Comparison of ENCODE assay signal across 20 cellular contexts in genomic region chr5:104297076-104297475, GRCh38.
DNase-seq lines count a peak whose midpoint lies in the region; ATAC-seq and TF ChIP-seq lines count a peak whose summit lies in the region.
"Had no signal": no experiment of that assay in that cellular context is flagged by ENCODE, and none has a peak within 500 bp of the region (broad histone marks: within the 10 kb centered on the region; RNA-seq: fewer than 3 reads in every experiment).

No MANE protein-coding gene starts in this region.

- peaks cover 7% of the 10 kb centered on the region; the same call in 1 of the 2 replicates for H3K4me1 ChIP-seq in Caco-2
- no peaks in the 10 kb centered on the region for H3K4me1 ChIP-seq in osteoblast (ENCODE audit: insufficient read depth, low read length)

- no TSS peak for BruUV-seq in Caco-2 (replicated peaks; lab: Mats Ljungman, UMichigan)

- CTCF ChIA-PET in Caco-2 (lab: Charles Lee), result no interaction called here

- peak overlapping the region; percentile 4 for H2AFZ ChIP-seq in osteoblast (ENCODE audit: low read length)

- H3K9me3 Mint-ChIP-seq in Caco-2 (ENCODE audit: unreplicated experiment), result no peaks in the 10 kb centered on the region

- intact Hi-C loops in Caco-2 (cut with micrococcal nuclease; ENCODE audit: unreplicated experiment), result no loop called here

- POLR2A ChIA-PET in Caco-2 (lab: Charles Lee), result no interaction called here

- H3K4me3 ChIP-seq in Caco-2 (ENCODE audit: low read depth, low read length) (no peak overlapping the region), osteoblast (ENCODE audit: insufficient read depth, low read length) (no peak overlapping the region)

- H3K27me3 Mint-ChIP-seq in Caco-2 (ENCODE audit: insufficient read depth, unreplicated experiment), result no peaks in the 10 kb centered on the region
- H3K27me3 Mint-ChIP-seq: stimulated activated naive B cell treated with anti-CD40 and anti-IgM and Interleukin-4, amounts not matched to agents 10 μg/mL and 1 μg/mL and 100 μg/mL, for 72 hours had no signal

- peak overlapping the region; percentile 13 for H3K27ac ChIP-seq in osteoblast (ENCODE audit: low read depth, low read length)

- H3K4me2 ChIP-seq in osteoblast (ENCODE audit: insufficient read depth, low read length), result no peak overlapping the region

- no peaks in the 10 kb centered on the region for H4K20me1 ChIP-seq in osteoblast (ENCODE audit: insufficient read depth, low read length)

- DNase-seq in Caco-2 (no peak), NCI-H226 (peak; percentile 47), dedifferentiated amniotic fluid mesenchymal stem cell (ENCODE audit: extremely low spot score) (peak; percentile 35), osteoblast (ENCODE audit: insufficient read length, low spot score, missing footprints) (peak; percentile 17), HuH-7.5 (ENCODE audit: low spot score) (no peak), DMS53 (lab: John Stamatoyannopoulos, UW) (no peak), NCI-H1417 (lab: John Stamatoyannopoulos, UW) (no peak)
- DNase-seq: activated CD4-positive, alpha-beta T cell treated with anti-CD3 and anti-CD28 coated beads, Interleukin-2, amount 50 U/mL, for 1 hour; activated effector memory CD4-positive, alpha-beta T cell treated with anti-CD3 and anti-CD28 coated beads, Interleukin-2, amount 50 U/mL, for 16 hours; caudate nucleus; effector CD8-positive, alpha-beta T cell; GOT3; IMR-90; NCI-H1694 treated with DMSO at 0.1 percent for 48 hours; NCI-H345; nucleus accumbens; right cardiac atrium; RPMI8226; stimulated activated naive B cell treated with anti-CD40 and anti-IgM and Interleukin-4, amounts not matched to agents 10 μg/mL and 1 μg/mL and 100 μg/mL, for 72 hours had no signal

- H3K27me3 ChIP-seq in Caco-2 (replicated peaks; ENCODE audit: control insufficient read depth, insufficient read depth, low read length), result no peaks in the 10 kb centered on the region
- H3K27me3 ChIP-seq in osteoblast (ENCODE audit: insufficient read depth, low read length), result no peaks in the 10 kb centered on the region

- peaks cover 17% of the 10 kb centered on the region for H3K4me1 Mint-ChIP-seq in Caco-2 (ENCODE audit: low read depth, unreplicated experiment)
- H3K4me1 Mint-ChIP-seq: stimulated activated naive B cell treated with anti-CD40 and anti-IgM and Interleukin-4, amounts not matched to agents 10 μg/mL and 1 μg/mL and 100 μg/mL, for 72 hours had no signal

- H3K36me3 Mint-ChIP-seq in Caco-2 (ENCODE audit: insufficient read depth, unreplicated experiment), result no peaks in the 10 kb centered on the region
- H3K36me3 Mint-ChIP-seq: stimulated activated naive B cell treated with anti-CD40 and anti-IgM and Interleukin-4, amounts not matched to agents 10 μg/mL and 1 μg/mL and 100 μg/mL, for 72 hours had no signal

- TF ChIP-seq CTCF in Caco-2 (IDR thresholded peaks at IDR 0.05; ENCODE audit: insufficient read depth in 1 of 2, low read depth in 1 of 2, low read length in 1 of 2, severe bottlenecking in 1 of 2, unreplicated experiment in 1 of 2) (no peak), osteoblast (IDR thresholded peaks at IDR 0.05; ENCODE audit: extremely low read depth, low read depth, low read length) (no peak)

- H3K9me3 ChIP-seq in Caco-2 (no peaks in the 10 kb centered on the region), osteoblast (ENCODE audit: low read depth, low read length) (no peaks in the 10 kb centered on the region)

- H3K36me3 ChIP-seq in Caco-2 (ENCODE audit: control insufficient read depth, insufficient read depth, low read length), result no peaks in the 10 kb centered on the region
- no peaks in the 10 kb centered on the region for H3K36me3 ChIP-seq in osteoblast (ENCODE audit: insufficient read depth, low read length)

- no peak for ATAC-seq in GM18498 (IDR thresholded peaks at IDR 0.05; ENCODE audit: unreplicated experiment)
- ATAC-seq: right cardiac atrium; stimulated activated naive B cell treated with anti-CD40 and anti-IgM and Interleukin-4, amounts not matched to agents 10 μg/mL and 1 μg/mL and 100 μg/mL, for 72 hours had no signal

- no peak overlapping the region for H3K4me3 Mint-ChIP-seq in Caco-2 (ENCODE audit: unreplicated experiment)
- H3K4me3 Mint-ChIP-seq: stimulated activated naive B cell treated with anti-CD40 and anti-IgM and Interleukin-4, amounts not matched to agents 10 μg/mL and 1 μg/mL and 100 μg/mL, for 72 hours had no signal

- H3K79me2 ChIP-seq in osteoblast (ENCODE audit: insufficient read depth, low read length), result no peaks in the 10 kb centered on the region

- peak overlapping the region; percentile 7 for H3K27ac Mint-ChIP-seq in Caco-2 (ENCODE audit: unreplicated experiment)
- H3K27ac Mint-ChIP-seq: stimulated activated naive B cell treated with anti-CD40 and anti-IgM and Interleukin-4, amounts not matched to agents 10 μg/mL and 1 μg/mL and 100 μg/mL, for 72 hours had no signal

Comparison
In these comparisons a context has a peak if more than half of its experiments do, and no peak if none do; other contexts are left out.
1. DNase-seq: peak in NCI-H226 (single experiment), dedifferentiated amniotic fluid mesenchymal stem cell (single experiment) and osteoblast (single experiment); none in Caco-2 (0 of 2), HuH-7.5 (single experiment), DMS53 (single experiment) and NCI-H1417 (0 of 3).